Comparison of ENCODE assay signal across 8 cellular contexts in genomic region chr18:2656237-2657042, GRCh38. TPM values are rescaled to one million over a fixed set of nuclear protein-coding genes. Genes with fewer than 3 reads are reported as not detected.
DNase-seq lines count a peak whose midpoint lies in the region; ATAC-seq and TF ChIP-seq lines count a peak whose summit lies in the region.

No MANE protein-coding gene starts in this region.

- peak overlapping the region; percentile 97 for H3K4me2 ChIP-seq in smooth muscle cell

- peaks cover 7% of the 10 kb centered on the region for H3F3A ChIP-seq in smooth muscle cell (ENCODE audit: low read depth)

- ATAC-seq in GM19455 (IDR thresholded peaks at IDR 0.05; ENCODE audit: unreplicated experiment) = peak; percentile 19

- TF ChIP-seq CTCF in C4-2B (conservative IDR thresholded peaks at IDR 0.05) = no peak
- TF ChIP-seq CTCF in brain microvascular endothelial cell (IDR thresholded peaks at IDR 0.05; ENCODE audit: low read depth, low read length, missing control alignments) = no peak
- no peak for TF ChIP-seq CTCF in smooth muscle cell (IDR thresholded peaks at IDR 0.05; ENCODE audit: borderline replicate concordance, insufficient read depth, poor library complexity, severe bottlenecking)

- H2AFZ ChIP-seq in smooth muscle cell (ENCODE audit: low read depth) = peak overlapping the region; percentile 91

- under 1% methylated on average over 50 of the region's 50 CpGs for WGBS in smooth muscle cell (ENCODE audit: low lambda C conversion rate)

- peak overlapping the region; percentile 98 for H3K27ac ChIP-seq in C4-2B
- H3K27ac ChIP-seq in brain microvascular endothelial cell = peak overlapping the region; percentile 89
- H3K27ac ChIP-seq in iPS-20b (ENCODE audit: low read length) = no peak overlapping the region
- peak overlapping the region; percentile 88 for H3K27ac ChIP-seq in smooth muscle cell (ENCODE audit: low read depth)

- peak overlapping the region; percentile 91 for H3K9ac ChIP-seq in iPS-20b (ENCODE audit: low read depth, low read length)
- peak overlapping the region; percentile 88 for H3K9ac ChIP-seq in smooth muscle cell (ENCODE audit: low read depth)

- H3K36me3 ChIP-seq in brain microvascular endothelial cell (replicated peaks) (no peaks in the 10 kb centered on the region), iPS-20b (ENCODE audit: insufficient read depth, low read depth, low read length) (peaks cover 6% of the 10 kb centered on the region; the same call in 1 of the 2 replicates), smooth muscle cell (ENCODE audit: low read depth) (no peaks in the 10 kb centered on the region)

- H3K9me3 ChIP-seq in iPS-20b (ENCODE audit: insufficient read depth, low read depth, low read length) (no peaks in the 10 kb centered on the region), smooth muscle cell (replicated peaks; ENCODE audit: low read depth) (no peaks in the 10 kb centered on the region)

- H3K4me1 ChIP-seq in iPS-20b (ENCODE audit: insufficient read depth, low read length) (peaks cover 17% of the 10 kb centered on the region), smooth muscle cell (ENCODE audit: low read depth) (peaks cover 24% of the 10 kb centered on the region)

- DNase-seq in HT-29 (ENCODE audit: low spot score) (peak; percentile 54), T-helper 9 cell (peak; percentile 41), brain microvascular endothelial cell (no peak), smooth muscle cell (lab: John Stamatoyannopoulos, UW; ENCODE audit: unreplicated experiment) (peak; percentile 51), NCI-H1694 treated with DMSO at 0.1 percent for 48 hours (lab: John Stamatoyannopoulos, UW) (no peak)

- in situ Hi-C loops in brain microvascular endothelial cell (cut with HindIII; ENCODE audit: low pct_ligation_motif_present, low sequenced_read_pairs) = no loop called here

- H4K20me1 ChIP-seq in smooth muscle cell (ENCODE audit: low read depth) = peaks cover 55% of the 10 kb centered on the region

- H3K27me3 ChIP-seq in brain microvascular endothelial cell (replicated peaks) = no peaks in the 10 kb centered on the region
- peaks cover 40% of the 10 kb centered on the region for H3K27me3 ChIP-seq in iPS-20b (ENCODE audit: insufficient read depth, low read length)
- H3K27me3 ChIP-seq in smooth muscle cell (ENCODE audit: low read depth) = peaks cover 28% of the 10 kb centered on the region

- peak overlapping the region; percentile 93 for H3K4me3 ChIP-seq in brain microvascular endothelial cell (ENCODE audit: low read depth, low read length)
- H3K4me3 ChIP-seq in iPS-20b (ENCODE audit: low read length) = peak overlapping the region; percentile 85
- H3K4me3 ChIP-seq in smooth muscle cell = peak overlapping the region; percentile 80

- peaks cover 53% of the 10 kb centered on the region for H3K79me2 ChIP-seq in smooth muscle cell (ENCODE audit: low read depth)

RNA-seq across cellular contexts. Expression of gene SMCHD1, which starts 0.9 kb away (rescaled TPM):
- total RNA-seq in HT-29 (2014; rRNA removed; shearing (Covaris generic)) = 34.4 and 35.1 TPM in 2 replicates
- 46.3 and 68.6 TPM in 2 replicates for total RNA-seq in smooth muscle cell
- 5.9 and 12.7 TPM in 2 replicates for polyA plus RNA-seq in smooth muscle cell

Comparison
In these comparisons a context has a peak if more than half of its experiments do, and no peak if none do; other contexts are left out.
1. DNase-seq: peak in HT-29 (single experiment), T-helper 9 cell (single experiment) and smooth muscle cell (single experiment); none in brain microvascular endothelial cell (single experiment) and NCI-H1694 treated with DMSO at 0.1 percent for 48 hours (single experiment).
2. Peak in every context shown above with its lines, with median percentiles within 50 percentile points of each other: H3K4me3 ChIP-seq.